In the genomic region with DNA sequence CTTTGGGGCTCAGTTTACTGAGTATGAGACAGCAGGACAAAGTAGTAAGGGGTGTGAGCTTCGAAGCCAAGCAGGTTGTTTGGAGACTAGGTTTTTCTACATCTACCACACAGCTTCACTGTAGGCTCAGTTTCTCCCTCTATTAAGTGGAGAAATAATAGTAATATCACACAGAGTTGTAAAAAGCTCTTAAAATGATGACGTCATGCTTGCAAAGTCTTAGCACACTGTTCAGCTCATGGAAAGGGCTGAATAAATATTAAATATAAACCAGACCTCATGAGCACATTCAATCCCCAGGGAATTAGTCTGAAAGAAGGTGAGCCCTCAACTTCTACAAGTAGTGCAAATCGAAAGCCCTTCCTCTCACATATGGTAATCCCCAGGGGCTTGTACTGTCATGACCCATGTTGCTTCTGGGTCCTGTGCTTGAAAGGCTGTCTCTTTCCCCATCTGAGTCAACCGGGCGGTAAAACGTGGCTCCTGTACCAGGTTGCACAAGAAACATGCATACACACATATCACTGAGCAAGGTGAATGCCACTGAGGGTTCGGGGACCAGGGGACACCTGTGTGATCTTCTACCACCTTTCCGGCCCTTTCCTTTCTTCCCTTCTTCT, we compare ENCODE assay signal across 17 cellular contexts.
DNase-seq lines count a peak whose midpoint lies in the region; ATAC-seq and TF ChIP-seq lines count a peak whose summit lies in the region.
"Had no signal": no experiment of that assay in that cellular context is flagged by ENCODE, and none has a peak within 500 bp of the region (broad histone marks: within the 10 kb centered on the region; RNA-seq: fewer than 3 reads in every experiment).

No MANE protein-coding gene starts in this region.

- H3K36me3 Mint-ChIP-seq in activated CD8-positive, alpha-beta T cell treated with anti-CD3 and anti-CD28 coated beads for 36 hours (ENCODE audit: low read depth): no peaks in the 10 kb centered on the region
- H3K36me3 Mint-ChIP-seq in CD14-positive monocyte: no peaks in the 10 kb centered on the region
- H3K36me3 Mint-ChIP-seq: CD8-positive, alpha-beta T cell had no signal

- H3K27ac Mint-ChIP-seq in activated CD8-positive, alpha-beta T cell treated with anti-CD3 and anti-CD28 coated beads for 36 hours: no peak overlapping the region
- H3K27ac Mint-ChIP-seq in CD14-positive monocyte: no peak overlapping the region
- H3K27ac Mint-ChIP-seq: CD8-positive, alpha-beta T cell had no signal

- H3K4me1 ChIP-seq in HEK293 (ENCODE audit: control insufficient read depth, insufficient read depth, low read length): no peaks in the 10 kb centered on the region; the same call in 1 of the 2 replicates
- H3K4me1 ChIP-seq: BE2C had no signal

- POLR2A ChIA-PET in HEK293 (lab: Yijun Ruan, JAX): no interaction called here
- POLR2A ChIA-PET in activated CD8-positive, alpha-beta T cell treated with anti-CD3 and anti-CD28 coated beads for 36 hours (lab: Charles Lee): no interaction called here

- no peaks in the 10 kb centered on the region for H3K9me3 ChIP-seq in HEK293 (ENCODE audit: control insufficient read depth, insufficient read depth, low read depth, low read length)
- H3K9me3 ChIP-seq: BE2C, SJSA1 had no signal

- peaks cover 2% of the 10 kb centered on the region for H3K27me3 Mint-ChIP-seq in activated CD8-positive, alpha-beta T cell treated with anti-CD3 and anti-CD28 coated beads for 36 hours
- peaks cover 0 to 1% (median 0%) of the 10 kb centered on the region in 3 donors for H3K27me3 Mint-ChIP-seq in CD14-positive monocyte (ENCODE audit: low read depth in 3 of 3)

- H3K27ac ChIP-seq in HEK293 (ENCODE audit: extremely low read depth, low read depth, low read length): no peak overlapping the region
- H3K27ac ChIP-seq: PC-9, SJSA1 had no signal

- no peaks in the 10 kb centered on the region for H3K36me3 ChIP-seq in HEK293 (ENCODE audit: control insufficient read depth in 2 of 2, insufficient read depth in 1 of 2, low read length in 2 of 2)
- H3K36me3 ChIP-seq: BE2C, SJSA1 had no signal

- no peak overlapping the region for H3K4me3 Mint-ChIP-seq in activated CD8-positive, alpha-beta T cell treated with anti-CD3 and anti-CD28 coated beads for 36 hours
- H3K4me3 Mint-ChIP-seq in CD14-positive monocyte: no peak overlapping the region
- H3K4me3 Mint-ChIP-seq: CD8-positive, alpha-beta T cell had no signal

- intact Hi-C loops in activated CD8-positive, alpha-beta T cell treated with anti-CD3 and anti-CD28 coated beads for 36 hours (cut with micrococcal nuclease): no loop called here
- intact Hi-C loops in CD14-positive monocyte (cut with micrococcal nuclease): no loop called here

- H3K4me1 Mint-ChIP-seq in activated CD8-positive, alpha-beta T cell treated with anti-CD3 and anti-CD28 coated beads for 36 hours (ENCODE audit: low read depth): no peaks in the 10 kb centered on the region
- no peaks in the 10 kb centered on the region for H3K4me1 Mint-ChIP-seq in CD14-positive monocyte

- TF ChIP-seq CTCF in HEK293 (tag by site-specific recombination; IDR thresholded peaks at IDR 0.05): no peak
- no peak for TF ChIP-seq CTCF in activated CD8-positive, alpha-beta T cell treated with anti-CD3 and anti-CD28 coated beads for 36 hours (IDR thresholded peaks at IDR 0.05)
- no peak for TF ChIP-seq CTCF in CD14-positive monocyte (IDR thresholded peaks at IDR 0.05)

- no peaks in the 10 kb centered on the region for H3K9me3 Mint-ChIP-seq in activated CD8-positive, alpha-beta T cell treated with anti-CD3 and anti-CD28 coated beads for 36 hours
- peaks cover 0 to 6% (median 3%) of the 10 kb centered on the region in 7 donors for H3K9me3 Mint-ChIP-seq in CD14-positive monocyte
- H3K9me3 Mint-ChIP-seq: CD8-positive, alpha-beta T cell had no signal

- no peak overlapping the region for H3K4me3 ChIP-seq in HEK293 (ENCODE audit: low read depth, low read length)
- H3K4me3 ChIP-seq: PC-9, SJSA1 had no signal

- CTCF ChIA-PET in HEK293 (lab: Yijun Ruan, JAX): interaction anchor here (0.6 kb wide), 1 partner anchor 611 kb away, joined by 3 read pairs; no protein-coding TSS in a partner anchor
- CTCF ChIA-PET in activated CD8-positive, alpha-beta T cell treated with anti-CD3 and anti-CD28 coated beads for 36 hours (lab: Charles Lee): no interaction called here

- ATAC-seq in activated CD8-positive, alpha-beta T cell treated with anti-CD3 and anti-CD28 coated beads for 36 hours: no peak
- no peak for ATAC-seq in HG03108 (IDR thresholded peaks at IDR 0.05; ENCODE audit: unreplicated experiment)
- ATAC-seq in HG03095 (IDR thresholded peaks at IDR 0.05; ENCODE audit: unreplicated experiment): no peak
- ATAC-seq: CD8-positive, alpha-beta T cell had no signal

- DNase-seq in RPMI7951 (ENCODE audit: low read depth) (peak; percentile 51), fibroblast of peridontal ligament (ENCODE audit: extremely low read depth) (peak; percentile 3), CD14-positive monocyte (ENCODE audit: low spot score) (no peak)
- DNase-seq in activated CD8-positive, alpha-beta T cell treated with anti-CD3 and anti-CD28 coated beads for 36 hours: no peak
- DNase-seq: BE2C; CD8-positive, alpha-beta T cell; GOT3; NCI-H1436; NCI-H2029 treated with DMSO at 0.1 percent for 48 hours; NCI-H2171 treated with DMSO at 0.1 percent for 48 hours; NCI-H446 treated with DMSO at 0.1 percent for 48 hours; NCI-H774; PC-9 had no signal

TF ChIP-seq in HEK293, 187 proteins besides CTCF, POLR2A, EP300 and RAD21:
- TF ChIP-seq ZNF248 (tag by site-specific recombination; IDR thresholded peaks at IDR 0.05): no peak
- no peak for TF ChIP-seq ZNF112 (tag by site-specific recombination; IDR thresholded peaks at IDR 0.05)
- TF ChIP-seq, protein P1, sequence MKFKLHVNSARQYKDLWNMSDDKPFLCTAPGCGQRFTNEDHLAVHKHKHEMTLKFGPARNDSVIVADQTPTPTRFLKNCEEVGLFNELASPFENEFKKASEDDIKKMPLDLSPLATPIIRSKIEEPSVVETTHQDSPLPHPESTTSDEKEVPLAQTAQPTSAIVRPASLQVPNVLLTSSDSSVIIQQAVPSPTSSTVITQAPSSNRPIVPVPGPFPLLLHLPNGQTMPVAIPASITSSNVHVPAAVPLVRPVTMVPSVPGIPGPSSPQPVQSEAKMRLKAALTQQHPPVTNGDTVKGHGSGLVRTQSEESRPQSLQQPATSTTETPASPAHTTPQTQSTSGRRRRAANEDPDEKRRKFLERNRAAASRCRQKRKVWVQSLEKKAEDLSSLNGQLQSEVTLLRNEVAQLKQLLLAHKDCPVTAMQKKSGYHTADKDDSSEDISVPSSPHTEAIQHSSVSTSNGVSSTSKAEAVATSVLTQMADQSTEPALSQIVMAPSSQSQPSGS (tag by site-specific recombination; IDR thresholded peaks at IDR 0.05; ENCODE audit: low read depth): peak; percentile 68; the same call in 1 of the 2 replicates

Comparison
In these comparisons a context has a peak if more than half of its experiments do, and no peak if none do; other contexts are left out.
1. DNase-seq: peak in RPMI7951 (single experiment) and fibroblast of peridontal ligament (single experiment); none in activated CD8-positive, alpha-beta T cell treated with anti-CD3 and anti-CD28 coated beads for 36 hours (single experiment) and CD14-positive monocyte (single experiment).